ENCODE assay signal across 1 cellular context in genomic region chr20:31449511-31450128, GRCh38.
TF ChIP-seq lines count a peak whose summit lies in the region.

No MANE protein-coding gene starts in this region.

TF ChIP-seq in HepG2, 621 proteins besides CTCF, POLR2A, EP300 and RAD21 (continued from another document and continues in another):
- TF ChIP-seq NFAT5 (CRISPR knock-in tag; IDR thresholded peaks at IDR 0.05) (no peak), PBX3 (CRISPR knock-in tag; IDR thresholded peaks at IDR 0.05; ENCODE audit: borderline replicate concordance) (no peak), CBX1 (IDR thresholded peaks at IDR 0.05; ENCODE audit: low read depth) (no peak), XRCC5 (optimal IDR thresholded peaks at IDR 0.05; ENCODE audit: low read length) (peak; percentile 29), ZNF468 (CRISPR knock-in tag; IDR thresholded peaks at IDR 0.05) (0 out of 2 replicates have a peak, but pooled peaks have one; percentile 38), KAT8 (CRISPR knock-in tag; IDR thresholded peaks at IDR 0.05) (no peak), TCF7 (IDR thresholded peaks at IDR 0.05; ENCODE audit: low read depth) (peak; percentile 53), GPN1 (CRISPR knock-in tag; IDR thresholded peaks at IDR 0.05; ENCODE audit: borderline replicate concordance) (no peak), EED (CRISPR knock-in tag; IDR thresholded peaks at IDR 0.05) (no peak), SOX5 (CRISPR knock-in tag; IDR thresholded peaks at IDR 0.05; ENCODE audit: borderline replicate concordance) (peak; percentile 86; the same call in 1 of the 2 replicates), ZNF615 (CRISPR knock-in tag; IDR thresholded peaks at IDR 0.05; ENCODE audit: borderline replicate concordance) (no peak), POGZ (CRISPR knock-in tag; IDR thresholded peaks at IDR 0.05) (no peak), PHF20 (CRISPR knock-in tag; IDR thresholded peaks at IDR 0.05) (no peak), ZBTB7B (CRISPR knock-in tag; IDR thresholded peaks at IDR 0.05) (0 out of 2 replicates have a peak, but pooled peaks have one; percentile 31), ZNF570 (CRISPR knock-in tag; IDR thresholded peaks at IDR 0.05; ENCODE audit: borderline replicate concordance) (no peak), ZNF44 (CRISPR knock-in tag; IDR thresholded peaks at IDR 0.05) (no peak), JUN (CRISPR knock-in tag; IDR thresholded peaks at IDR 0.05) (no peak), ZNF441 (CRISPR knock-in tag; IDR thresholded peaks at IDR 0.05; ENCODE audit: borderline replicate concordance) (no peak), BRCA1 (CRISPR knock-in tag; IDR thresholded peaks at IDR 0.05) (no peak), GABPA (IDR thresholded peaks at IDR 0.05; ENCODE audit: low read depth, low read length) (no peak), GABPA (CRISPR knock-in tag; IDR thresholded peaks at IDR 0.05; ENCODE audit: low read depth) (no peak), DNMT1 (CRISPR knock-in tag; IDR thresholded peaks at IDR 0.05) (no peak), ZNF761 (CRISPR knock-in tag; conservative IDR thresholded peaks at IDR 0.05) (no peak), ZFY (CRISPR knock-in tag; IDR thresholded peaks at IDR 0.05) (no peak), IKZF1 (IDR thresholded peaks at IDR 0.05) (no peak), CBX2 (IDR thresholded peaks at IDR 0.05; ENCODE audit: low read depth, low read length) (no peak), CBX2 (CRISPR knock-in tag; IDR thresholded peaks at IDR 0.05; ENCODE audit: low read depth) (no peak), ZNF607 (CRISPR knock-in tag; IDR thresholded peaks at IDR 0.05; ENCODE audit: borderline replicate concordance) (no peak), SMAD1 (CRISPR knock-in tag; IDR thresholded peaks at IDR 0.05; ENCODE audit: borderline replicate concordance, low read depth) (no peak), CEBPZ (IDR thresholded peaks at IDR 0.05; ENCODE audit: low read length) (no peak), CREBL2 (CRISPR knock-in tag; IDR thresholded peaks at IDR 0.05; ENCODE audit: borderline replicate concordance) (no peak)
- TF ChIP-seq, protein P1, sequence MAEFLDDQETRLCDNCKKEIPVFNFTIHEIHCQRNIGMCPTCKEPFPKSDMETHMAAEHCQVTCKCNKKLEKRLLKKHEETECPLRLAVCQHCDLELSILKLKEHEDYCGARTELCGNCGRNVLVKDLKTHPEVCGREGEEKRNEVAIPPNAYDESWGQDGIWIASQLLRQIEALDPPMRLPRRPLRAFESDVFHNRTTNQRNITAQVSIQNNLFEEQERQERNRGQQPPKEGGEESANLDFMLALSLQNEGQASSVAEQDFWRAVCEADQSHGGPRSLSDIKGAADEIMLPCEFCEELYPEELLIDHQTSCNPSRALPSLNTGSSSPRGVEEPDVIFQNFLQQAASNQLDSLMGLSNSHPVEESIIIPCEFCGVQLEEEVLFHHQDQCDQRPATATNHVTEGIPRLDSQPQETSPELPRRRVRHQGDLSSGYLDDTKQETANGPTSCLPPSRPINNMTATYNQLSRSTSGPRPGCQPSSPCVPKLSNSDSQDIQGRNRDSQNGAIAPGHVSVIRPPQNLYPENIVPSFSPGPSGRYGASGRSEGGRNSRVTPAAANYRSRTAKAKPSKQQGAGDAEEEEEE (CRISPR knock-in tag; IDR thresholded peaks at IDR 0.05; ENCODE audit: borderline replicate concordance): no peak
- TF ChIP-seq, protein P2, sequence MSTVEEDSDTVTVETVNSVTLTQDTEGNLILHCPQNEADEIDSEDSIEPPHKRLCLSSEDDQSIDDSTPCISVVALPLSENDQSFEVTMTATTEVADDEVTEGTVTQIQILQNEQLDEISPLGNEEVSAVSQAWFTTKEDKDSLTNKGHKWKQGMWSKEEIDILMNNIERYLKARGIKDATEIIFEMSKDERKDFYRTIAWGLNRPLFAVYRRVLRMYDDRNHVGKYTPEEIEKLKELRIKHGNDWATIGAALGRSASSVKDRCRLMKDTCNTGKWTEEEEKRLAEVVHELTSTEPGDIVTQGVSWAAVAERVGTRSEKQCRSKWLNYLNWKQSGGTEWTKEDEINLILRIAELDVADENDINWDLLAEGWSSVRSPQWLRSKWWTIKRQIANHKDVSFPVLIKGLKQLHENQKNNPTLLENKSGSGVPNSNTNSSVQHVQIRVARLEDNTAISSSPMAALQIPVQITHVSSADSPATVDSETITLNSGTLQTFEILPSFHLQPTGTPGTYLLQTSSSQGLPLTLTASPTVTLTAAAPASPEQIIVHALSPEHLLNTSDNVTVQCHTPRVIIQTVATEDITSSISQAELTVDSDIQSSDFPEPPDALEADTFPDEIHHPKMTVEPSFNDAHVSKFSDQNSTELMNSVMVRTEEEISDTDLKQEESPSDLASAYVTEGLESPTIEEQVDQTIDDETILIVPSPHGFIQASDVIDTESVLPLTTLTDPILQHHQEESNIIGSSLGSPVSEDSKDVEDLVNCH (CRISPR knock-in tag; IDR thresholded peaks at IDR 0.05): no peak
- TF ChIP-seq, protein P3, sequence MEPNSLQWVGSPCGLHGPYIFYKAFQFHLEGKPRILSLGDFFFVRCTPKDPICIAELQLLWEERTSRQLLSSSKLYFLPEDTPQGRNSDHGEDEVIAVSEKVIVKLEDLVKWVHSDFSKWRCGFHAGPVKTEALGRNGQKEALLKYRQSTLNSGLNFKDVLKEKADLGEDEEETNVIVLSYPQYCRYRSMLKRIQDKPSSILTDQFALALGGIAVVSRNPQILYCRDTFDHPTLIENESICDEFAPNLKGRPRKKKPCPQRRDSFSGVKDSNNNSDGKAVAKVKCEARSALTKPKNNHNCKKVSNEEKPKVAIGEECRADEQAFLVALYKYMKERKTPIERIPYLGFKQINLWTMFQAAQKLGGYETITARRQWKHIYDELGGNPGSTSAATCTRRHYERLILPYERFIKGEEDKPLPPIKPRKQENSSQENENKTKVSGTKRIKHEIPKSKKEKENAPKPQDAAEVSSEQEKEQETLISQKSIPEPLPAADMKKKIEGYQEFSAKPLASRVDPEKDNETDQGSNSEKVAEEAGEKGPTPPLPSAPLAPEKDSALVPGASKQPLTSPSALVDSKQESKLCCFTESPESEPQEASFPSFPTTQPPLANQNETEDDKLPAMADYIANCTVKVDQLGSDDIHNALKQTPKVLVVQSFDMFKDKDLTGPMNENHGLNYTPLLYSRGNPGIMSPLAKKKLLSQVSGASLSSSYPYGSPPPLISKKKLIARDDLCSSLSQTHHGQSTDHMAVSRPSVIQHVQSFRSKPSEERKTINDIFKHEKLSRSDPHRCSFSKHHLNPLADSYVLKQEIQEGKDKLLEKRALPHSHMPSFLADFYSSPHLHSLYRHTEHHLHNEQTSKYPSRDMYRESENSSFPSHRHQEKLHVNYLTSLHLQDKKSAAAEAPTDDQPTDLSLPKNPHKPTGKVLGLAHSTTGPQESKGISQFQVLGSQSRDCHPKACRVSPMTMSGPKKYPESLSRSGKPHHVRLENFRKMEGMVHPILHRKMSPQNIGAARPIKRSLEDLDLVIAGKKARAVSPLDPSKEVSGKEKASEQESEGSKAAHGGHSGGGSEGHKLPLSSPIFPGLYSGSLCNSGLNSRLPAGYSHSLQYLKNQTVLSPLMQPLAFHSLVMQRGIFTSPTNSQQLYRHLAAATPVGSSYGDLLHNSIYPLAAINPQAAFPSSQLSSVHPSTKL (CRISPR knock-in tag; IDR thresholded peaks at IDR 0.05): peak; percentile 50; the same call in 1 of the 2 replicates
- TF ChIP-seq, protein P4, sequence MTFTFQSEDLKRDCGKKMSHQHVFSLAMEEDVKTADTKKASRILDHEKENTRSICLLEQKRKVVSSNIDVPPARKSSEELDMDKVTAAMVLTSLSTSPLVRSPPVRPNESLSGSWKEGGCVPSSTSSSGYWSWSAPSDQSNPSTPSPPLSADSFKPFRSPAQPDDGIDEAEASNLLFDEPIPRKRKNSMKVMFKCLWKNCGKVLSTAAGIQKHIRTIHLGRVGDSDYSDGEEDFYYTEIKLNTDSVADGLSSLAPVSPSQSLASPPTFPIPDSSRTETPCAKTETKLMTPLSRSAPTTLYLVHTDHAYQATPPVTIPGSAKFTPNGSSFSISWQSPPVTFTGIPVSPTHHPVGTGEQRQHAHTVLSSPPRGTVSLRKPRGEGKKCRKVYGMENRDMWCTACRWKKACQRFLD (CRISPR knock-in tag; IDR thresholded peaks at IDR 0.05; ENCODE audit: borderline replicate concordance): no peak
- TF ChIP-seq, protein P5, sequence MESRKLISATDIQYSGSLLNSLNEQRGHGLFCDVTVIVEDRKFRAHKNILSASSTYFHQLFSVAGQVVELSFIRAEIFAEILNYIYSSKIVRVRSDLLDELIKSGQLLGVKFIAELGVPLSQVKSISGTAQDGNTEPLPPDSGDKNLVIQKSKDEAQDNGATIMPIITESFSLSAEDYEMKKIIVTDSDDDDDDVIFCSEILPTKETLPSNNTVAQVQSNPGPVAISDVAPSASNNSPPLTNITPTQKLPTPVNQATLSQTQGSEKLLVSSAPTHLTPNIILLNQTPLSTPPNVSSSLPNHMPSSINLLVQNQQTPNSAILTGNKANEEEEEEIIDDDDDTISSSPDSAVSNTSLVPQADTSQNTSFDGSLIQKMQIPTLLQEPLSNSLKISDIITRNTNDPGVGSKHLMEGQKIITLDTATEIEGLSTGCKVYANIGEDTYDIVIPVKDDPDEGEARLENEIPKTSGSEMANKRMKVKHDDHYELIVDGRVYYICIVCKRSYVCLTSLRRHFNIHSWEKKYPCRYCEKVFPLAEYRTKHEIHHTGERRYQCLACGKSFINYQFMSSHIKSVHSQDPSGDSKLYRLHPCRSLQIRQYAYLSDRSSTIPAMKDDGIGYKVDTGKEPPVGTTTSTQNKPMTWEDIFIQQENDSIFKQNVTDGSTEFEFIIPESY (CRISPR knock-in tag; IDR thresholded peaks at IDR 0.05): no peak
